In the genomic region with DNA sequence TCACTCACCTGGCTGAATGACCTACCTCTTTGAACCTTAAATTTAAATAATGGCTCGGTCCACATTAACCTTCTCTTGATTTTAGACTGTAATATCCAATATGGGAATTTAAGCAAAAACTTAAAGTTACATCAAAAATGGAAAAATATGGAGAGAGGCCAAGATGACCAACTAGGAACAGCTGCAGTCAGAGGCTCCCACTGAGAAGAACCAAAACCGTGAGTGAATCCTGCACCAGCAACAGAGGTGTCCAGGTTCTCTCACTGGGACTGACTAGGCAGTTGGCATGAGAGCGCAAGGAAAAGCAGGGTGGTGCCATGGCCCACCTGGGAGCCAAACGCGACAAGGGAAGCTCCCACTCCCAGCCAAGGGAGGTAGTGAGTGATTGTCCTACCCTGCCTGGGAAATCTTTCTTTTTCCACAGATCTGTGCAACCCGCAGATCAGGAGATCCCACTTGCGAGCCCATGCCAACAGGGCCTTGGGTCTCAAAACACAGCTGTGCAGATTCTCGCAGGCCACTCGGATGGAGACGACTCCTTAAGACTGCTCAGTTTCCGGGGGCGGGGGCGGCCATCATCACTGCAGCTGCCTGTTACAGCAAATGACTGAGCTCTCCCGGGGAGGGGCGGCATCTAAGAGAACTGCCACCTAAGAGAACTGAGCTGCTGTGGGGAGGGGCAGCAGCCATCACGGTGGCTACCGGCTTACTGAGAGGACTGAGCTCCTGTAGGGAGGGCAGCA, we compare ENCODE assay signal across 19 cellular contexts.
DNase-seq lines count a peak whose midpoint lies in the region; ATAC-seq and TF ChIP-seq lines count a peak whose summit lies in the region.
"Had no signal": no experiment of that assay in that cellular context is flagged by ENCODE, and none has a peak within 500 bp of the region (broad histone marks: within the 10 kb centered on the region; RNA-seq: fewer than 3 reads in every experiment).

No MANE protein-coding gene starts in this region.

- H3K4me1 Mint-ChIP-seq in chondrocyte (ENCODE audit: low read depth) = no peaks in the 10 kb centered on the region
- H3K4me1 Mint-ChIP-seq: CD4-positive, CD25-positive, alpha-beta regulatory T cell; CD8-positive, alpha-beta memory T cell had no signal

- 63 to 75% (median 66%) methylated on average over 15 to 17 of the region's 17 CpGs for WGBS in psoas muscle, 3 donors
- WGBS in thyroid gland, 2 donors = 92 to 96% methylated on average over 7 of the region's 17 CpGs

- H3K27me3 ChIP-seq in psoas muscle (ENCODE audit: insufficient read depth in 3 of 3, low read length in 2 of 3) = no peaks in the 10 kb centered on the region
- H3K27me3 ChIP-seq in thyroid gland = no peaks in the 10 kb centered on the region
- H3K27me3 ChIP-seq: BE2C had no signal

- H3K27me3 Mint-ChIP-seq in chondrocyte (ENCODE audit: low read depth) = no peaks in the 10 kb centered on the region
- H3K27me3 Mint-ChIP-seq: CD4-positive, CD25-positive, alpha-beta regulatory T cell; CD8-positive, alpha-beta memory T cell had no signal

- peak; percentile 86 for DNase-seq in chondrocyte (ENCODE audit: low spot score)
- DNase-seq in myocyte (ENCODE audit: low read depth) = peak; percentile 22
- DNase-seq in psoas muscle = peak in 1 of 2 donors; percentile 18
- no peak for DNase-seq in thyroid gland
- DNase-seq in GM13976 (ENCODE audit: low spot score) = no peak
- DNase-seq in SIG-M5 treated with dmso at 0.1 percent for 504 hours (lab: John Stamatoyannopoulos, UW; ENCODE audit: unreplicated experiment) = no peak
- DNase-seq: ACHN; BE2C; C1 segment of cervical spinal cord; CD4-positive, CD25-positive, alpha-beta regulatory T cell; CD8-positive, alpha-beta memory T cell; COR-L47; DMS 273 treated with DMSO at 0.1 percent for 48 hours; DMS53; DND-41; HCEC 1CT had no signal

- H3K27ac ChIP-seq in psoas muscle (peak overlapping the region; percentile 66), thyroid gland (no peak overlapping the region)
- H3K27ac ChIP-seq: HL-60 had no signal

- H3K4me3 ChIP-seq in psoas muscle (no peak overlapping the region), thyroid gland (replicated peaks in 1 of 3) (no peak overlapping the region)
- H3K4me3 ChIP-seq: GM23338 had no signal

- TF ChIP-seq POLR2A in thyroid gland (IDR thresholded peaks at IDR 0.05) = no peak

- H3K9me3 Mint-ChIP-seq in chondrocyte (ENCODE audit: low read depth) = peaks cover 7% of the 10 kb centered on the region
- H3K9me3 Mint-ChIP-seq: GM23338 had no signal

- in situ Hi-C loops in GM13976 (cut with MboI; ENCODE audit: low sequenced_read_pairs, unreplicated experiment) = no loop called here

- H3K4me1 ChIP-seq in psoas muscle = peaks cover 6% of the 10 kb centered on the region
- H3K4me1 ChIP-seq in thyroid gland = no peaks in the 10 kb centered on the region
- H3K4me1 ChIP-seq: BE2C had no signal

- no peak overlapping the region for H3K27ac Mint-ChIP-seq in chondrocyte (ENCODE audit: unreplicated experiment)
- H3K27ac Mint-ChIP-seq: CD4-positive, CD25-positive, alpha-beta regulatory T cell; CD8-positive, alpha-beta memory T cell; GM23338 had no signal

- ATAC-seq in psoas muscle (peak; percentile 12 to 22 (median 20)), GM21423 (IDR thresholded peaks at IDR 0.05; ENCODE audit: unreplicated experiment) (no peak)
- ATAC-seq: GM23338 had no signal

- TF ChIP-seq CTCF in chondrocyte (IDR thresholded peaks at IDR 0.05) (no peak), psoas muscle (IDR thresholded peaks at IDR 0.05) (no peak), thyroid gland (IDR thresholded peaks at IDR 0.05) (no peak), GM13976 (IDR thresholded peaks at IDR 0.05; ENCODE audit: borderline replicate concordance, control extremely low read depth, extremely low read depth, insufficient read depth, missing control alignments) (no peak)

- intact Hi-C loops in psoas muscle (cut with DNase I) (no loop called here), thyroid gland (cut with DNase I) (no loop called here)

- H3K36me3 ChIP-seq in psoas muscle (ENCODE audit: insufficient read depth in 1 of 2, low read depth in 1 of 2) (no peaks in the 10 kb centered on the region), thyroid gland (no peaks in the 10 kb centered on the region)
- H3K36me3 ChIP-seq: BE2C had no signal

- H3K36me3 Mint-ChIP-seq in chondrocyte (ENCODE audit: low read depth) = no peaks in the 10 kb centered on the region
- H3K36me3 Mint-ChIP-seq: CD4-positive, CD25-positive, alpha-beta regulatory T cell; CD8-positive, alpha-beta memory T cell had no signal

- H3K9me3 ChIP-seq in psoas muscle (no peaks in the 10 kb centered on the region), thyroid gland (no peaks in the 10 kb centered on the region)
- H3K9me3 ChIP-seq: BE2C had no signal

- H3K4me3 Mint-ChIP-seq in chondrocyte (ENCODE audit: unreplicated experiment) = no peak overlapping the region
- H3K4me3 Mint-ChIP-seq: CD4-positive, CD25-positive, alpha-beta regulatory T cell; CD8-positive, alpha-beta memory T cell; GM23338 had no signal

Comparison
In these comparisons a context has a peak if more than half of its experiments do, and no peak if none do; other contexts are left out.
1. DNase-seq: peak in chondrocyte (single experiment) and myocyte (single experiment); none in thyroid gland (0 of 2), GM13976 (single experiment) and SIG-M5 treated with dmso at 0.1 percent for 504 hours (single experiment).